ENCODE assay signal across 1 cellular context in the genomic region with DNA sequence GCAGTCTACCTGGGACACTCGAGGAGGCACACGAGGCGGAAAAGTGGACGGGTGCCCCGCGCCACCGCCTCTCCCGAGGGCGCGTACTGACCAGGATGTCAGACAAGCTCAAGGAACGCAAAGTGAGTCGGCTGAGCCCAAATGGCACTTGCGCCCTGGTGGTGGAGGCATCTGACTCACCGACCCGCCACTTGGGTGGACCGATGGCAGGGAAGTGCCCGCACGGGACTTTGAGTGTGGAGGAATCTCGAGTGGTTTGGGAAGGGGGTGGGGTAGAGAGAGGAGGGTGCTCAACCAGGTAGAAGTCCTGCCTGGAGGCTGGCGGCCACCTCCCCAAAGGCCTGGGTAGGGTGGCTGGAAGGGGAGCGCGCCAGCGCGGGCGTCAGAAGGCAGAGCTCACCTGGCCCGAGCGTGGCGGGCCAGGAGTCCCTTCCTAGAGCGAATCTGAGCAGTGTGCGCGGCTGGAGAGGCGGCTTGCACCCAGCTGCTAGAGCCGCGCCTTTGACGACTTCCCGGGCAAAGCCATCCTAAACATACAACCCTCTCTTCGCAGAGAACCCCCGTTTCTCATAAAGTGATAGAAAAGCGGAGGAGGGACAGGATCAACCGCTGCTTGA.
TF ChIP-seq lines count a peak whose summit lies in the region.

No MANE protein-coding gene starts in this region.

TF ChIP-seq in GM12878, 131 proteins besides CTCF, POLR2A, EP300 and RAD21:
- TF ChIP-seq ZSCAN29 (IDR thresholded peaks at IDR 0.05) (no peak), SUPT20H (IDR thresholded peaks at IDR 0.05; ENCODE audit: borderline replicate concordance, control insufficient read depth, low read depth, low read length) (no peak), SUZ12 (IDR thresholded peaks at IDR 0.05; ENCODE audit: unreplicated experiment) (no peak), HDAC6 (IDR thresholded peaks at IDR 0.05; ENCODE audit: unreplicated experiment) (peak; percentile 37), MEF2B (IDR thresholded peaks at IDR 0.05; ENCODE audit: partially characterized antibody, poor library complexity, severe bottlenecking) (no peak), CBFB (IDR thresholded peaks at IDR 0.05; ENCODE audit: low read depth) (no peak), RUNX3 (IDR thresholded peaks at IDR 0.05; ENCODE audit: low read length) (no peak)
- TF ChIP-seq, protein P1, sequence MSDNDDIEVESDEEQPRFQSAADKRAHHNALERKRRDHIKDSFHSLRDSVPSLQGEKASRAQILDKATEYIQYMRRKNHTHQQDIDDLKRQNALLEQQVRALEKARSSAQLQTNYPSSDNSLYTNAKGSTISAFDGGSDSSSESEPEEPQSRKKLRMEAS (IDR thresholded peaks at IDR 0.05; ENCODE audit: low read depth, low read length) = no peak
- TF ChIP-seq, protein P2, sequence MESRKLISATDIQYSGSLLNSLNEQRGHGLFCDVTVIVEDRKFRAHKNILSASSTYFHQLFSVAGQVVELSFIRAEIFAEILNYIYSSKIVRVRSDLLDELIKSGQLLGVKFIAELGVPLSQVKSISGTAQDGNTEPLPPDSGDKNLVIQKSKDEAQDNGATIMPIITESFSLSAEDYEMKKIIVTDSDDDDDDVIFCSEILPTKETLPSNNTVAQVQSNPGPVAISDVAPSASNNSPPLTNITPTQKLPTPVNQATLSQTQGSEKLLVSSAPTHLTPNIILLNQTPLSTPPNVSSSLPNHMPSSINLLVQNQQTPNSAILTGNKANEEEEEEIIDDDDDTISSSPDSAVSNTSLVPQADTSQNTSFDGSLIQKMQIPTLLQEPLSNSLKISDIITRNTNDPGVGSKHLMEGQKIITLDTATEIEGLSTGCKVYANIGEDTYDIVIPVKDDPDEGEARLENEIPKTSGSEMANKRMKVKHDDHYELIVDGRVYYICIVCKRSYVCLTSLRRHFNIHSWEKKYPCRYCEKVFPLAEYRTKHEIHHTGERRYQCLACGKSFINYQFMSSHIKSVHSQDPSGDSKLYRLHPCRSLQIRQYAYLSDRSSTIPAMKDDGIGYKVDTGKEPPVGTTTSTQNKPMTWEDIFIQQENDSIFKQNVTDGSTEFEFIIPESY (IDR thresholded peaks at IDR 0.05) = no peak
